15 cellular contexts compared by ENCODE assay signal in genomic region chr17:81491761-81492160, GRCh38. TPM values are rescaled to one million over a fixed set of nuclear protein-coding genes. Genes with fewer than 3 reads are reported as not detected.
DNase-seq lines count a peak whose midpoint lies in the region; ATAC-seq and TF ChIP-seq lines count a peak whose summit lies in the region.
"Had no signal": no experiment of that assay in that cellular context is flagged by ENCODE, and none has a peak within 500 bp of the region (broad histone marks: within the 10 kb centered on the region; RNA-seq: fewer than 3 reads in every experiment).

No MANE protein-coding gene starts in this region.

- H4K20me1 ChIP-seq in BLaER1 treated with 17β-estradiol and CSF1 and Interleukin-3, amounts not matched to agents 10 nM and 100 nM, result no peaks in the 10 kb centered on the region
- no peaks in the 10 kb centered on the region for H4K20me1 ChIP-seq in HCT116 (ENCODE audit: insufficient read depth)

- RAD21 ChIA-PET in HCT116 (lab: Charles Lee; ENCODE audit: low non-redundant PET in 1 of 2, low total read pairs in 2 of 2, uncharacterized antibody in 2 of 2, unreplicated experiment in 2 of 2), result no interaction called here

- peak overlapping the region in 2 of 10 experiments; percentile 1 to 21; a peak in 1 of 20 replicates for H3K4me3 ChIP-seq in BLaER1 treated with 17β-estradiol and CSF1 and Interleukin-3, amounts not matched to agents 10 nM and 100 nM
- no peak overlapping the region for H3K4me3 ChIP-seq in HCT116 (replicated peaks in 1 of 2; ENCODE audit: low read depth in 1 of 2, low read length in 2 of 2)
- H3K4me3 ChIP-seq: SJSA1 had no signal

- intact Hi-C loops in HCT116 (cut with micrococcal nuclease), result no loop called here

- TF ChIP-seq RAD21 in HCT116 (IDR thresholded peaks at IDR 0.05; ENCODE audit: low read depth), result no peak

- H3K27ac ChIP-seq in BLaER1 treated with 17β-estradiol and CSF1 and Interleukin-3, amounts not matched to agents 10 nM and 100 nM, result no peak overlapping the region
- no peak overlapping the region for H3K27ac ChIP-seq in HCT116 (ENCODE audit: low read depth, low read length)
- H3K27ac ChIP-seq: SJSA1 had no signal

- no peak for TF ChIP-seq CTCF in HCT116 (IDR thresholded peaks at IDR 0.05 in 2 of 3, conservative IDR thresholded peaks at IDR 0.05 in 1 of 3; ENCODE audit: borderline replicate concordance in 1 of 3, insufficient read depth in 1 of 3, low read depth in 2 of 3, low read length in 2 of 3)

- DNase-seq in HCT116 (ENCODE audit: low read depth, low spot score), result no peak
- peak; percentile 60 for DNase-seq in SK-N-DZ (ENCODE audit: low spot score)
- peak; percentile 13 for DNase-seq in iPS-NIHi11 (ENCODE audit: low spot score)
- no peak for DNase-seq in NCI-H2227 treated with DMSO at 0.1 percent for 48 hours (lab: John Stamatoyannopoulos, UW)
- DNase-seq: AML-193, DMS79 treated with DMSO at 0.1 percent for 48 hours, Karpas-422, NCI-H1417 treated with DMSO at 0.1 percent for 48 hours, NCI-H1930, T-helper 17 cell had no signal

- peak overlapping the region in 4 of 11 experiments; percentile 36 to 61 (median 50); a peak in 6 of 22 replicates for H3K9ac ChIP-seq in BLaER1 treated with 17β-estradiol and CSF1 and Interleukin-3, amounts not matched to agents 10 nM and 100 nM
- no peak overlapping the region for H3K9ac ChIP-seq in HCT116 (ENCODE audit: low read length)

- H3K27me3 ChIP-seq in BLaER1 treated with 17β-estradiol and CSF1 and Interleukin-3, amounts not matched to agents 10 nM and 100 nM, result peaks cover 0 to 20% (median 0%) of the 10 kb centered on the region in 11 experiments; a peak in 7 of 22 replicates
- H3K27me3 ChIP-seq in HCT116 (ENCODE audit: insufficient read depth, low read length), result no peaks in the 10 kb centered on the region
- H3K27me3 ChIP-seq: SJSA1 had no signal

- H3K9me2 ChIP-seq in HCT116 (ENCODE audit: insufficient read depth), result no peaks in the 10 kb centered on the region

- peaks cover 48 to 75% (median 65%) of the 10 kb centered on the region in 10 experiments for H3K4me1 ChIP-seq in BLaER1 treated with 17β-estradiol and CSF1 and Interleukin-3, amounts not matched to agents 10 nM and 100 nM
- peaks cover 21 to 55% of the 10 kb centered on the region in 2 experiments for H3K4me1 ChIP-seq in HCT116 (ENCODE audit: control insufficient read depth in 1 of 2, insufficient read depth in 2 of 2, low read length in 2 of 2)

- no peak overlapping the region for H2AFZ ChIP-seq in HCT116 (ENCODE audit: low read depth, low read length, poor library complexity, severe bottlenecking)

- no peak for TF ChIP-seq POLR2A in HCT116 (IDR thresholded peaks at IDR 0.05; ENCODE audit: borderline replicate concordance, extremely low read depth, insufficient read depth, insufficient read length)

- BruUV-seq in HCT116 (replicated peaks; lab: Mats Ljungman, UMichigan), result no TSS peak

- no peaks in the 10 kb centered on the region for H3K9me3 ChIP-seq in BLaER1 treated with 17β-estradiol and CSF1 and Interleukin-3, amounts not matched to agents 10 nM and 100 nM (replicated peaks in 1 of 11)
- no peaks in the 10 kb centered on the region for H3K9me3 ChIP-seq in HCT116 (ENCODE audit: control insufficient read depth in 1 of 2, insufficient read depth in 1 of 2, low read depth in 1 of 2, low read length in 2 of 2)
- H3K9me3 ChIP-seq: SJSA1 had no signal

- POLR2A ChIA-PET in HCT116 (lab: Charles Lee), result interaction anchor here (1.0 to 3.5 kb wide), 5 partner anchors 16 to 60 kb away, joined by 3 to 20 read pairs (median 5); partner anchors contain the start of genes ACTG1 and FAAP100

- H3K36me3 ChIP-seq in BLaER1 treated with 17β-estradiol and CSF1 and Interleukin-3, amounts not matched to agents 10 nM and 100 nM, result no peaks in the 10 kb centered on the region
- no peaks in the 10 kb centered on the region for H3K36me3 ChIP-seq in HCT116 (ENCODE audit: control insufficient read depth in 1 of 2, insufficient read depth in 2 of 2, low read length in 2 of 2)

- H3K4me2 ChIP-seq in BLaER1 treated with 17β-estradiol and CSF1 and Interleukin-3, amounts not matched to agents 10 nM and 100 nM, result peak overlapping the region; percentile 47 to 92 (median 79)
- H3K4me2 ChIP-seq in HCT116 (ENCODE audit: low read length), result 0 out of 2 replicates have a peak overlapping the region, but pooled peaks have one; percentile 11

- CTCF ChIA-PET in HCT116 (lab: Charles Lee), result no interaction called here

- ATAC-seq in HCT116, result no peak
- no peak for ATAC-seq in HG03342 (IDR thresholded peaks at IDR 0.05; ENCODE audit: unreplicated experiment)
- ATAC-seq in HG03565 (IDR thresholded peaks at IDR 0.05; ENCODE audit: unreplicated experiment), result no peak
- ATAC-seq: T-helper 17 cell had no signal

- H3K79me2 ChIP-seq in HCT116 (ENCODE audit: insufficient read depth, low read length), result no peaks in the 10 kb centered on the region; the same call in 1 of the 2 replicates

TF ChIP-seq in HCT116, 20 proteins besides CTCF, POLR2A, EP300 and RAD21:
- TF ChIP-seq TCF7L2 (IDR thresholded peaks at IDR 0.05; ENCODE audit: borderline replicate concordance, extremely low read depth, insufficient read depth, insufficient read length) (no peak), ZFX (IDR thresholded peaks at IDR 0.05) (no peak), SRF (IDR thresholded peaks at IDR 0.05; ENCODE audit: low read depth) (no peak), CEBPB (IDR thresholded peaks at IDR 0.05; ENCODE audit: low read depth) (no peak), EZH2 (IDR thresholded peaks at IDR 0.05) (no peak), EGR1 (IDR thresholded peaks at IDR 0.05; ENCODE audit: low read depth) (no peak), POLR2AphosphoS5 (IDR thresholded peaks at IDR 0.05; ENCODE audit: low read depth, low read length) (no peak), FOSL1 (IDR thresholded peaks at IDR 0.05; ENCODE audit: low read depth) (no peak), CBX3 (IDR thresholded peaks at IDR 0.05; ENCODE audit: low read depth) (no peak), ELF1 (IDR thresholded peaks at IDR 0.05; ENCODE audit: borderline replicate concordance, low read depth) (no peak), ZBTB33 (IDR thresholded peaks at IDR 0.05; ENCODE audit: extremely low read depth, insufficient replicate concordance, low read length) (no peak), ATF3 (IDR thresholded peaks at IDR 0.05) (no peak), ZNF274 (IDR thresholded peaks at IDR 0.05; ENCODE audit: low read depth, low read length) (no peak), SP1 (IDR thresholded peaks at IDR 0.05; ENCODE audit: low read depth) (no peak), JUND (IDR thresholded peaks at IDR 0.05) (no peak), MAX (IDR thresholded peaks at IDR 0.05) (no peak), SIN3A (IDR thresholded peaks at IDR 0.05; ENCODE audit: low read depth) (no peak), EZH2phosphoT487 (IDR thresholded peaks at IDR 0.05; ENCODE audit: borderline replicate concordance) (no peak)
TF ChIP-seq in HCT116: peak in this region for 0.

RNA-seq across cellular contexts. Expression of gene ACTG1, which starts 20.8 kb away (rescaled TPM):
- total RNA-seq in HCT116 (2021; ENCODE audit: unreplicated experiment), result 6,223 TPM
- polyA plus RNA-seq in HCT116 (2012), result 6,644 and 8,513 TPM in 2 replicates
- 2,351 and 2,595 TPM in 2 replicates for polyA plus RNA-seq in SK-N-DZ (2014; cell fraction: cytosol; rRNA removed)
- polyA plus RNA-seq in SK-N-DZ (2014; cell fraction: nucleus; rRNA removed), result 1,254 and 2,322 TPM in 2 replicates

RNA-seq across cellular contexts. Expression of gene FSCN2, which starts 36.4 kb away (rescaled TPM):
- 10.1 TPM for total RNA-seq in HCT116 (2021; ENCODE audit: unreplicated experiment)
- 5.9 and 6.4 TPM in 2 replicates for polyA plus RNA-seq in HCT116 (2012)
- polyA plus RNA-seq in SK-N-DZ (2014; cell fraction: cytosol; rRNA removed), result 0.13 TPM in 1 of 2 replicates, not detected in the other
- 0.52 TPM in 1 of 2 replicates, not detected in the other for polyA plus RNA-seq in SK-N-DZ (2014; cell fraction: nucleus; rRNA removed)
- total RNA-seq: MCF 10A had no signal

Comparison
In these comparisons a context has a peak if more than half of its experiments do, and no peak if none do; other contexts are left out.
1. DNase-seq: peak in SK-N-DZ (single experiment) and iPS-NIHi11 (single experiment); none in HCT116 (single experiment) and NCI-H2227 treated with DMSO at 0.1 percent for 48 hours (single experiment).